9 cellular contexts compared by ENCODE assay signal in the genomic region with DNA sequence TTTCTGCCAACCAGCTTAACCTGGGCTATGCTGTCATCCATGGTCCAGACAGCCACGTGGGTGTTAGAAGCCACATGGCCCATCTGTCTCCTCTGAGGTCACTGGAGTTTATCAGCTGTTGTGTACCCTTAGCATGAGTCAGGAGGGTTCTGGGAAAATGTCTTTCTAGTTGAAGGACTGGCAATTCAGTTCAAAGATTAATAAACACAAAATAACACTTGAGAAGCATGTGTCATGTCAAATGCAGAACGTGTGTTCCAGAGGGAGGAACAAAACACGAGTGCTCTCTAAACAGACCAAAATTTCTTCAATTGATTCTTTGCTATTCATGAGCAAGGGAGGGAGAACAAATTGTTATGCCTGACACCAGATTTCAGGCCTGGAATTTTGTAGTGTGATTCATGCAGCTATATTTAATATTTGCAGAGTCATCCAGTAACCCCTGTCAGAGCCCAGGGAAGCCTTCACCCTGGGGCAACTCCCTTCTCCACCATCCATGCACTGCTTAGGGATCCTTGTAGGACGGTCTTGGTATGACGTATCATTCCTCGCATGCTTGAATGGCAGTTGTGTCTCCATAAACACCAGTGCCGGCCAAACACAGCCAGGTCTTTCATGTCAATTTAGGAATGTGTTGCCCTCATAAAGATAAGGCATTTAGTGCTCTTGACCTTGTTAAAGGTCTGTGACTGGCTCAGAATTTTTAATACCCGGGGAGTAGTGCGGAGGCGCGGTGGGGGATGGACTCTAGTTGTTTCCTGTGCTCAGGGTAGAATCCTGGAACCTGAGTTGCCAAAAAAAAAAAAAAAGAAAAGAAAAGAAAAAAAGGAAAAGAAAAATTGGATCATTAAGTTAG. TPM values are rescaled to one million over a fixed set of nuclear protein-coding genes. Genes with fewer than 3 reads are reported as not detected.
DNase-seq lines count a peak whose midpoint lies in the region; FAIRE-seq and TF ChIP-seq lines count a peak whose summit lies in the region.
"Had no signal": no experiment of that assay in that cellular context is flagged by ENCODE, and none has a peak within 500 bp of the region (broad histone marks: within the 10 kb centered on the region; RNA-seq: fewer than 3 reads in every experiment).

No MANE protein-coding gene starts in this region.

- DNase-seq in EH (ENCODE audit: low read depth) (peak; percentile 100), RCC 7860 (ENCODE audit: low spot score) (peak; percentile 91), fibroblast of mammary gland (ENCODE audit: low read depth) (peak; percentile 89), progenitor cell of endocrine pancreas (ENCODE audit: low spot score, unreplicated experiment) (no peak), T-helper 1 cell (no peak), posterior cingulate gyrus (no peak), iPS-NIHi11 (ENCODE audit: low spot score) (no peak)
- no peak for DNase-seq in activated CD4-positive, alpha-beta memory T cell treated with anti-CD3 and anti-CD28 coated beads, Interleukin-2, amount 10 ng/mL, durations not matched to agents 7 days and 5 days

- peaks cover 13% of the 10 kb centered on the region for H3K4me1 Mint-ChIP-seq in progenitor cell of endocrine pancreas (ENCODE audit: low read depth)
- peaks cover 2% of the 10 kb centered on the region for H3K4me1 Mint-ChIP-seq in activated CD4-positive, alpha-beta memory T cell treated with anti-CD3 and anti-CD28 coated beads, Interleukin-2, amount 10 ng/mL, durations not matched to agents 7 days and 5 days
- H3K4me1 Mint-ChIP-seq: memory B cell had no signal

- POLR2A ChIA-PET in activated CD4-positive, alpha-beta memory T cell treated with anti-CD3 and anti-CD28 coated beads, Interleukin-2, amount 10 ng/mL, durations not matched to agents 7 days and 5 days (lab: Charles Lee): no interaction called here

- H3K27ac Mint-ChIP-seq in progenitor cell of endocrine pancreas: peak overlapping the region; percentile 47
- H3K27ac Mint-ChIP-seq in activated CD4-positive, alpha-beta memory T cell treated with anti-CD3 and anti-CD28 coated beads, Interleukin-2, amount 10 ng/mL, durations not matched to agents 7 days and 5 days: no peak overlapping the region
- H3K27ac Mint-ChIP-seq: memory B cell had no signal

- H3K9me3 Mint-ChIP-seq in progenitor cell of endocrine pancreas (ENCODE audit: low read depth): no peaks in the 10 kb centered on the region
- H3K9me3 Mint-ChIP-seq in activated CD4-positive, alpha-beta memory T cell treated with anti-CD3 and anti-CD28 coated beads, Interleukin-2, amount 10 ng/mL, durations not matched to agents 7 days and 5 days: peaks cover 4% of the 10 kb centered on the region

- TF ChIP-seq CTCF in fibroblast of mammary gland (conservative IDR thresholded peaks at IDR 0.05; ENCODE audit: control insufficient read depth, insufficient read depth, low read depth, low read length): no peak
- no peak for TF ChIP-seq CTCF in progenitor cell of endocrine pancreas (IDR thresholded peaks at IDR 0.05; ENCODE audit: unreplicated experiment)

- H3K27me3 Mint-ChIP-seq in progenitor cell of endocrine pancreas: no peaks in the 10 kb centered on the region
- peaks cover 2% of the 10 kb centered on the region for H3K27me3 Mint-ChIP-seq in activated CD4-positive, alpha-beta memory T cell treated with anti-CD3 and anti-CD28 coated beads, Interleukin-2, amount 10 ng/mL, durations not matched to agents 7 days and 5 days
- H3K27me3 Mint-ChIP-seq: memory B cell had no signal

- peak; percentile 71 for FAIRE-seq in RCC 7860 (lab: Jason Lieb, UNC)

- intact Hi-C loops in posterior cingulate gyrus (cut with DNase I): no loop called here

- CTCF ChIA-PET in activated CD4-positive, alpha-beta memory T cell treated with anti-CD3 and anti-CD28 coated beads, Interleukin-2, amount 10 ng/mL, durations not matched to agents 7 days and 5 days (lab: Charles Lee): no interaction called here

- H3K4me3 ChIP-seq in fibroblast of mammary gland (ENCODE audit: control insufficient read depth, low read depth, low read length): no peak overlapping the region

- no peak overlapping the region for H3K4me3 Mint-ChIP-seq in progenitor cell of endocrine pancreas (ENCODE audit: low read depth)
- H3K4me3 Mint-ChIP-seq in activated CD4-positive, alpha-beta memory T cell treated with anti-CD3 and anti-CD28 coated beads, Interleukin-2, amount 10 ng/mL, durations not matched to agents 7 days and 5 days: no peak overlapping the region
- H3K4me3 Mint-ChIP-seq: memory B cell had no signal

- H3K36me3 Mint-ChIP-seq in progenitor cell of endocrine pancreas (ENCODE audit: insufficient read depth): no peaks in the 10 kb centered on the region
- H3K36me3 Mint-ChIP-seq in activated CD4-positive, alpha-beta memory T cell treated with anti-CD3 and anti-CD28 coated beads, Interleukin-2, amount 10 ng/mL, durations not matched to agents 7 days and 5 days (ENCODE audit: low read depth): no peaks in the 10 kb centered on the region
- H3K36me3 Mint-ChIP-seq: memory B cell had no signal

RNA-seq across cellular contexts. Expression of a gene that starts 27.7 kb away (rescaled TPM):
- 83.5 and 90.3 TPM in 2 replicates for total RNA-seq in progenitor cell of endocrine pancreas
- total RNA-seq in activated CD4-positive, alpha-beta memory T cell treated with anti-CD3 and anti-CD28 coated beads, Interleukin-2, amount 10 ng/mL, durations not matched to agents 7 days and 5 days: 10 to 100 TPM; 73.6 to 74.1 TPM

Comparison
In these comparisons a context has a peak if more than half of its experiments do, and no peak if none do; other contexts are left out.
1. DNase-seq: peak in EH (single experiment), RCC 7860 (single experiment) and fibroblast of mammary gland (single experiment); none in progenitor cell of endocrine pancreas (single experiment), activated CD4-positive, alpha-beta memory T cell treated with anti-CD3 and anti-CD28 coated beads, Interleukin-2, amount 10 ng/mL, durations not matched to agents 7 days and 5 days (single experiment), T-helper 1 cell (0 of 5), posterior cingulate gyrus (0 of 10) and iPS-NIHi11 (single experiment).